Comparison of ENCODE assay signal across 11 cellular contexts in genomic region chr12:20404576-20405346, GRCh38. TPM values are rescaled to one million over a fixed set of nuclear protein-coding genes. Genes with fewer than 3 reads are reported as not detected.
A peak's percentile ranks its signal among the peaks of the same experiment; 100 is the strongest.
DNase-seq lines count a peak whose midpoint lies in the region; ATAC-seq and TF ChIP-seq lines count a peak whose summit lies in the region.
"Had no signal": no experiment of that assay in that cellular context is flagged by ENCODE, and none has a peak within 500 bp of the region (broad histone marks: within the 10 kb centered on the region; RNA-seq: fewer than 3 reads in every experiment).

No MANE protein-coding gene starts in this region.

- CTCF ChIA-PET in activated CD8-positive, alpha-beta T cell treated with anti-CD3 and anti-CD28 coated beads for 36 hours (lab: Charles Lee): no interaction called here

- peaks cover 3% of the 10 kb centered on the region for H3K27me3 Mint-ChIP-seq in activated CD8-positive, alpha-beta T cell treated with anti-CD3 and anti-CD28 coated beads for 36 hours

- no peak overlapping the region for H3K4me2 ChIP-seq in Karpas-422 (ENCODE audit: low read depth, low read length, poor library complexity, severe bottlenecking)

- intact Hi-C loops in activated CD8-positive, alpha-beta T cell treated with anti-CD3 and anti-CD28 coated beads for 36 hours (cut with micrococcal nuclease): no loop called here

- H3K27ac Mint-ChIP-seq in activated CD8-positive, alpha-beta T cell treated with anti-CD3 and anti-CD28 coated beads for 36 hours: no peak overlapping the region

- no peak overlapping the region for H3K9ac ChIP-seq in Karpas-422 (ENCODE audit: low read length)
- H3K9ac ChIP-seq in iPS-20b (ENCODE audit: low read depth, low read length): no peak overlapping the region

- no peak for ATAC-seq in HG03439 (IDR thresholded peaks at IDR 0.05; ENCODE audit: unreplicated experiment)
- no peak for ATAC-seq in activated CD8-positive, alpha-beta T cell treated with anti-CD3 and anti-CD28 coated beads for 36 hours

- H3K36me3 ChIP-seq in BE2C: no peaks in the 10 kb centered on the region
- H3K36me3 ChIP-seq in Karpas-422 (ENCODE audit: insufficient read depth, low read length): no peaks in the 10 kb centered on the region
- no peaks in the 10 kb centered on the region for H3K36me3 ChIP-seq in iPS-20b (ENCODE audit: insufficient read depth, low read depth, low read length)
- H3K36me3 ChIP-seq in effector memory CD4-positive, alpha-beta T cell (ENCODE audit: control insufficient read depth, insufficient read depth, low read length): no peaks in the 10 kb centered on the region
- H3K36me3 ChIP-seq: colonic mucosa had no signal

- TF ChIP-seq CTCF in BE2C (IDR thresholded peaks at IDR 0.05; ENCODE audit: low read depth, low read length): no peak
- no peak for TF ChIP-seq CTCF in activated CD8-positive, alpha-beta T cell treated with anti-CD3 and anti-CD28 coated beads for 36 hours (IDR thresholded peaks at IDR 0.05)

- H3K36me3 Mint-ChIP-seq in activated CD8-positive, alpha-beta T cell treated with anti-CD3 and anti-CD28 coated beads for 36 hours (ENCODE audit: low read depth): no peaks in the 10 kb centered on the region

- H3K9me3 ChIP-seq in BE2C (no peaks in the 10 kb centered on the region), Karpas-422 (ENCODE audit: low read length) (no peaks in the 10 kb centered on the region), iPS-20b (ENCODE audit: insufficient read depth, low read depth, low read length) (no peaks in the 10 kb centered on the region)
- no peaks in the 10 kb centered on the region for H3K9me3 ChIP-seq in effector memory CD4-positive, alpha-beta T cell (ENCODE audit: control insufficient read depth, low read length)
- H3K9me3 ChIP-seq: colonic mucosa had no signal

- POLR2A ChIA-PET in activated CD8-positive, alpha-beta T cell treated with anti-CD3 and anti-CD28 coated beads for 36 hours (lab: Charles Lee): no interaction called here

- H2AFZ ChIP-seq in Karpas-422 (ENCODE audit: low read length): no peak overlapping the region

- H3K4me3 ChIP-seq in BE2C (ENCODE audit: low read depth, low read length) (no peak overlapping the region), Karpas-422 (ENCODE audit: low read length) (no peak overlapping the region), iPS-20b (ENCODE audit: low read length) (no peak overlapping the region)
- no peak overlapping the region for H3K4me3 ChIP-seq in effector memory CD4-positive, alpha-beta T cell (ENCODE audit: insufficient read depth, low read depth, low read length, poor library complexity, severe bottlenecking)
- H3K4me3 ChIP-seq: colonic mucosa had no signal

- H4K20me1 ChIP-seq in Karpas-422 (ENCODE audit: insufficient read depth, low read depth, low read length): no peaks in the 10 kb centered on the region

- H3K27me3 ChIP-seq in BE2C: no peaks in the 10 kb centered on the region
- H3K27me3 ChIP-seq in Karpas-422 (ENCODE audit: low read length): no peaks in the 10 kb centered on the region
- no peaks in the 10 kb centered on the region for H3K27me3 ChIP-seq in iPS-20b (ENCODE audit: insufficient read depth, low read length)
- H3K27me3 ChIP-seq in effector memory CD4-positive, alpha-beta T cell (replicated peaks; ENCODE audit: control insufficient read depth, insufficient read depth, low read length, poor library complexity, severe bottlenecking): no peaks in the 10 kb centered on the region
- H3K27me3 ChIP-seq: colonic mucosa had no signal

- no peak overlapping the region for H3K27ac ChIP-seq in Karpas-422 (ENCODE audit: low read length)
- peak overlapping the region; percentile 36 for H3K27ac ChIP-seq in iPS-20b (ENCODE audit: low read length)
- no peak overlapping the region for H3K27ac ChIP-seq in effector memory CD4-positive, alpha-beta T cell (ENCODE audit: insufficient read depth, low read length, poor library complexity, severe bottlenecking)
- H3K27ac ChIP-seq: colonic mucosa had no signal

- no peaks in the 10 kb centered on the region for H3K4me1 ChIP-seq in BE2C
- no peaks in the 10 kb centered on the region for H3K4me1 ChIP-seq in Karpas-422 (ENCODE audit: low read length)
- H3K4me1 ChIP-seq in iPS-20b (ENCODE audit: insufficient read depth, low read length): peaks cover 26% of the 10 kb centered on the region; the same call in 1 of the 2 replicates
- H3K4me1 ChIP-seq in effector memory CD4-positive, alpha-beta T cell (ENCODE audit: control insufficient read depth, insufficient read depth, low read length, poor library complexity, severe bottlenecking): no peaks in the 10 kb centered on the region
- H3K4me1 ChIP-seq: colonic mucosa had no signal

- H3K9me2 ChIP-seq in Karpas-422 (replicated peaks; ENCODE audit: insufficient read depth, low read length): no peaks in the 10 kb centered on the region

- no peak overlapping the region for H3K4me3 Mint-ChIP-seq in activated CD8-positive, alpha-beta T cell treated with anti-CD3 and anti-CD28 coated beads for 36 hours

- no peaks in the 10 kb centered on the region for H3K79me2 ChIP-seq in Karpas-422 (ENCODE audit: low read length)

- no peaks in the 10 kb centered on the region for H3K9me3 Mint-ChIP-seq in activated CD8-positive, alpha-beta T cell treated with anti-CD3 and anti-CD28 coated beads for 36 hours

- H3K4me1 Mint-ChIP-seq in activated CD8-positive, alpha-beta T cell treated with anti-CD3 and anti-CD28 coated beads for 36 hours (ENCODE audit: low read depth): no peaks in the 10 kb centered on the region

- DNase-seq in BE2C: peak; percentile 67
- DNase-seq in Karpas-422: peak; percentile 53
- DNase-seq in amniotic epithelial cell (ENCODE audit: low read depth): peak; percentile 38
- DNase-seq in foreskin melanocyte: no peak
- DNase-seq in activated CD8-positive, alpha-beta T cell treated with anti-CD3 and anti-CD28 coated beads for 36 hours: no peak
- no peak for DNase-seq in effector memory CD4-positive, alpha-beta T cell
- DNase-seq: C1 segment of cervical spinal cord, colonic mucosa, NCI-H1436 had no signal

RNA-seq across cellular contexts. Expression of gene PDE3A, which starts 36.4 kb away (rescaled TPM):
- 0.26 TPM for polyA plus RNA-seq in BE2C (2012; ENCODE audit: insufficient read depth, insufficient read length, low read depth)
- not detected in 2 replicates for total RNA-seq in Karpas-422 (2014; rRNA removed; shearing (Covaris generic); ENCODE audit: low replicate concordance)
- total RNA-seq in activated CD8-positive, alpha-beta T cell treated with anti-CD3 and anti-CD28 coated beads for 36 hours: not detected

Comparison
In these comparisons a context has a peak if more than half of its experiments do, and no peak if none do; other contexts are left out.
1. DNase-seq: peak in BE2C (single experiment), Karpas-422 (single experiment) and amniotic epithelial cell (single experiment); none in foreskin melanocyte (single experiment), activated CD8-positive, alpha-beta T cell treated with anti-CD3 and anti-CD28 coated beads for 36 hours (single experiment) and effector memory CD4-positive, alpha-beta T cell (0 of 3).